Comparison of ENCODE assay signal across 15 cellular contexts in genomic region chr13:90447735-90448103, GRCh38.
DNase-seq lines count a peak whose midpoint lies in the region; ATAC-seq and TF ChIP-seq lines count a peak whose summit lies in the region.
"Had no signal": no experiment of that assay in that cellular context is flagged by ENCODE, and none has a peak within 500 bp of the region (broad histone marks: within the 10 kb centered on the region; RNA-seq: fewer than 3 reads in every experiment).

No MANE protein-coding gene starts in this region.

- no peak overlapping the region for H3K27ac ChIP-seq in dorsolateral prefrontal cortex
- no peak overlapping the region for H3K27ac ChIP-seq in hepatocyte

- ATAC-seq in HG02938 (IDR thresholded peaks at IDR 0.05; ENCODE audit: unreplicated experiment): no peak
- ATAC-seq: left ventricle myocardium superior had no signal

- no peaks in the 10 kb centered on the region for H4K20me1 ChIP-seq in hepatocyte (ENCODE audit: insufficient read depth, poor library complexity, severe bottlenecking)

- H3K27ac Mint-ChIP-seq in Calu3 (ENCODE audit: unreplicated experiment): peak overlapping the region; percentile 84
- H3K27ac Mint-ChIP-seq: activated T-helper 2 cell treated with anti-CD3 and anti-CD28 coated beads, Interferon-gamma antibody, Interleukin-2, Interleukin-4, amounts not matched to agents 10 μg/mL and 5 μg/mL and 100 μg/mL, durations not matched to agents 14 hours and 24 hours and 36 hours had no signal

- H3K4me3 ChIP-seq in choroid plexus epithelial cell (ENCODE audit: low read depth, low read length) (no peak overlapping the region), dorsolateral prefrontal cortex (no peak overlapping the region), hepatocyte (no peak overlapping the region)

- no peaks in the 10 kb centered on the region for H3K27me3 Mint-ChIP-seq in Calu3 (ENCODE audit: unreplicated experiment)

- no peaks in the 10 kb centered on the region for H3K9me2 ChIP-seq in hepatocyte (replicated peaks; ENCODE audit: insufficient read depth)

- H3K36me3 Mint-ChIP-seq in Calu3 (ENCODE audit: insufficient read depth, unreplicated experiment): no peaks in the 10 kb centered on the region
- H3K36me3 Mint-ChIP-seq: CD14-positive monocyte had no signal

- intact Hi-C loops in Calu3 (cut with micrococcal nuclease; ENCODE audit: unreplicated experiment) (loop anchor here (2.0 kb wide), 1 partner anchor 419 kb away; no protein-coding TSS in a partner anchor), dorsolateral prefrontal cortex (cut with DNase I) (no loop called here)

- no peak overlapping the region for H3K4me3 Mint-ChIP-seq in Calu3 (ENCODE audit: low read depth, unreplicated experiment)
- H3K4me3 Mint-ChIP-seq: CD14-positive monocyte had no signal

- H3K9me3 ChIP-seq in hepatocyte (ENCODE audit: low read depth): no peaks in the 10 kb centered on the region

- no TSS peak for BruUV-seq in Calu3 (replicated peaks; lab: Mats Ljungman, UMichigan)

- CTCF ChIA-PET in Calu3 (lab: Charles Lee): no interaction called here

- DNase-seq in Calu3 (no peak), LoVo (ENCODE audit: low spot score) (peak; percentile 49), choroid plexus epithelial cell (ENCODE audit: low read depth) (peak; percentile 85), myocyte (ENCODE audit: low read depth) (peak; percentile 59), dorsolateral prefrontal cortex (no peak), hepatocyte (ENCODE audit: low spot score) (no peak)
- no peak for DNase-seq in activated naive CD4-positive, alpha-beta T cell treated with Interleukin-2 at 50 U/mL for 16 hours
- DNase-seq: activated CD4-positive, alpha-beta T cell treated with anti-CD3 and anti-CD28 coated beads for 48 hours; cerebellar nuclear complex; left ventricle myocardium superior; NCI-H187; occipital lobe had no signal

- H2AFZ ChIP-seq in hepatocyte: no peak overlapping the region

- TF ChIP-seq CTCF in Calu3 (IDR thresholded peaks at IDR 0.05; ENCODE audit: unreplicated experiment) (no peak), choroid plexus epithelial cell (conservative IDR thresholded peaks at IDR 0.05; ENCODE audit: low read depth, low read length) (no peak), dorsolateral prefrontal cortex (IDR thresholded peaks at IDR 0.05 in 54 of 56, conservative IDR thresholded peaks at IDR 0.05 in 2 of 56; ENCODE audit: low read depth in 1 of 56, partially characterized antibody in 56 of 56) (no peak), hepatocyte (IDR thresholded peaks at IDR 0.05; ENCODE audit: poor library complexity) (no peak)

- H3K4me1 ChIP-seq in hepatocyte (ENCODE audit: insufficient read depth): no peaks in the 10 kb centered on the region

- no peak overlapping the region for H3K4me2 ChIP-seq in hepatocyte

- H3K36me3 ChIP-seq in hepatocyte (replicated peaks; ENCODE audit: insufficient read depth, low read depth): no peaks in the 10 kb centered on the region

- H3K4me1 Mint-ChIP-seq in Calu3 (ENCODE audit: low read depth, unreplicated experiment): peaks cover 12% of the 10 kb centered on the region
- H3K4me1 Mint-ChIP-seq: CD14-positive monocyte had no signal

- no peaks in the 10 kb centered on the region for H3K79me2 ChIP-seq in hepatocyte

- peaks cover 2% of the 10 kb centered on the region for H3K9me3 Mint-ChIP-seq in Calu3 (ENCODE audit: low read depth, unreplicated experiment)

- H3K27me3 ChIP-seq in dorsolateral prefrontal cortex (no peaks in the 10 kb centered on the region), hepatocyte (no peaks in the 10 kb centered on the region)

Comparison
In these comparisons a context has a peak if more than half of its experiments do, and no peak if none do; other contexts are left out.
1. DNase-seq: peak in LoVo (single experiment), choroid plexus epithelial cell (single experiment) and myocyte (single experiment); none in Calu3 (single experiment), dorsolateral prefrontal cortex (0 of 10), hepatocyte (single experiment) and activated naive CD4-positive, alpha-beta T cell treated with Interleukin-2 at 50 U/mL for 16 hours (single experiment).